Comparison of ENCODE assay signal across 22 cellular contexts in genomic region chr5:57703726-57704125, GRCh38.
DNase-seq lines count a peak whose midpoint lies in the region; ATAC-seq, FAIRE-seq and TF ChIP-seq lines count a peak whose summit lies in the region.
"Had no signal": no experiment of that assay in that cellular context is flagged by ENCODE, and none has a peak within 500 bp of the region (broad histone marks: within the 10 kb centered on the region; RNA-seq: fewer than 3 reads in every experiment).

No MANE protein-coding gene starts in this region.

- no peaks in the 10 kb centered on the region for H3K27me3 ChIP-seq in bronchial epithelial cell (ENCODE audit: control insufficient read depth, insufficient read depth, low read length)

- intact Hi-C loops in sciatic nerve (cut with DNase I): no loop called here
- intact Hi-C loops in cardiac septum (cut with DNase I): no loop called here

- no peak for FAIRE-seq in bronchial epithelial cell (lab: Jason Lieb, UNC)
- FAIRE-seq: GM12892, HTR-8/SVneo, RCC 7860 had no signal

- no peak for ATAC-seq in sciatic nerve

- H3K4me3 ChIP-seq in bronchial epithelial cell (ENCODE audit: low read depth, low read length): no peak overlapping the region
- H3K4me3 ChIP-seq: HAP-1 had no signal

- DNase-seq in EL (peak; percentile 47), M059J (ENCODE audit: low read depth) (peak; percentile 72), bronchial epithelial cell (ENCODE audit: low read depth) (peak; percentile 34), sciatic nerve (ENCODE audit: low spot score) (no peak), cardiac septum (ENCODE audit: low spot score) (no peak), NCI-H1930 (lab: John Stamatoyannopoulos, UW) (no peak), occipital lobe (lab: John Stamatoyannopoulos, UW) (no peak)
- DNase-seq: Caco-2; CD4-positive, CD25-positive, alpha-beta regulatory T cell; Karpas-422; MM.1S; NCI-H1092; NCI-H1436 treated with DMSO at 0.1 percent for 48 hours; NCI-H2029 treated with DMSO at 0.1 percent for 48 hours; NCI-H2171; NCI-H446 treated with DMSO at 0.1 percent for 48 hours; Right ventricle myocardium superior; T-helper 1 cell had no signal

- H3K36me3 ChIP-seq in bronchial epithelial cell (ENCODE audit: control insufficient read depth, insufficient read depth, low read length): no peaks in the 10 kb centered on the region
- H3K36me3 ChIP-seq: HAP-1 had no signal

- no peak for TF ChIP-seq CTCF in bronchial epithelial cell (IDR thresholded peaks at IDR 0.05; ENCODE audit: insufficient read depth, low read length, severe bottlenecking)

Comparison
In these comparisons a context has a peak if more than half of its experiments do, and no peak if none do; other contexts are left out.
1. DNase-seq: peak in EL (single experiment), M059J (single experiment) and bronchial epithelial cell (single experiment); none in sciatic nerve (single experiment), cardiac septum (single experiment), NCI-H1930 (0 of 2) and occipital lobe (single experiment).